16 cellular contexts compared by ENCODE assay signal in the genomic region with DNA sequence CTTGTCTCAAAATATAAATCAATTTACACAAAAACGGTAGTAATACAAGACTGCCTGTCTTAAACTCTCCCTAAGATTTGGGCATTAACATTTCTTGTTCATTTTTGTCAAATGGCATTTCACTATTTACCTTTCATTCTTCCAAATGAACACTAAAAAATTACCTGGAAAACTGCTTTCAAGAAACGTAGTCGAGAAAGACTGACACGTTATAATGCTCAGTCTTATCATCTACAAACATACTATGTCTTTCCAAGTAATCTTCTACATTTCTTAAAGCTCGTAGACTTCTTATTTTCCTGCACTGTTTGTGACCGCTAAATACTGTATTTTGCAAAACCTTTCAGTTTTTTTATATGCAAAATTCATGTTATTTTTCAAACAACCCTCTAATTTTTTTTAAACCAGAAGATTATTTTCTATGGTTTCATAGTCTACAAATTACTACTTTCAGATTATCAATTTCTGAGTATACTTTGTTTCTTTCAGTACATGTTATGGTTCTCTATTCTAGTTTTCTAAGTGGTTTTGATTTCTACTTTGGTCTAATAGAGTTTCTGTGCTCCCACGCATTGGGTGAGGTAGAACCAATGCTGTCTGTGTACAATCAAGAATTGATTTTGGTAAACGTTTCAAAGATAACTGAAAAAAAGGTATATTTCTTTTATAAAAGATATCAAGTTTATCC.
A peak's percentile ranks its signal among the peaks of the same experiment; 100 is the strongest.
DNase-seq lines count a peak whose midpoint lies in the region; ATAC-seq and TF ChIP-seq lines count a peak whose summit lies in the region.
"Had no signal": no experiment of that assay in that cellular context is flagged by ENCODE, and none has a peak within 500 bp of the region (broad histone marks: within the 10 kb centered on the region; RNA-seq: fewer than 3 reads in every experiment).

No MANE protein-coding gene starts in this region.

- H3K4me3 Mint-ChIP-seq in activated CD4-positive, alpha-beta memory T cell treated with anti-CD3 and anti-CD28 coated beads, Interleukin-2, amount 10 ng/mL, durations not matched to agents 7 days and 5 days: no peak overlapping the region
- H3K4me3 Mint-ChIP-seq: H9; stimulated activated naive B cell treated with anti-CD40 and anti-IgM and Interleukin-4, amounts not matched to agents 10 μg/mL and 1 μg/mL and 100 μg/mL, for 72 hours had no signal

- CTCF ChIA-PET in activated CD4-positive, alpha-beta memory T cell treated with anti-CD3 and anti-CD28 coated beads, Interleukin-2, amount 10 ng/mL, durations not matched to agents 7 days and 5 days (lab: Charles Lee): no interaction called here

- H3K27me3 ChIP-seq in osteoblast (ENCODE audit: insufficient read depth, low read length): no peaks in the 10 kb centered on the region
- H3K27me3 ChIP-seq: BLaER1 treated with 17β-estradiol and CSF1 and Interleukin-3, amounts not matched to agents 10 nM and 100 nM; Peyer's patch had no signal

- H3K4me1 ChIP-seq in osteoblast (ENCODE audit: insufficient read depth, low read length): no peaks in the 10 kb centered on the region
- H3K4me1 ChIP-seq: Peyer's patch had no signal

- H2AFZ ChIP-seq in osteoblast (ENCODE audit: low read length): no peak overlapping the region

- H4K20me1 ChIP-seq in osteoblast (ENCODE audit: insufficient read depth, low read length): no peaks in the 10 kb centered on the region
- H4K20me1 ChIP-seq: BLaER1 treated with 17β-estradiol and CSF1 and Interleukin-3, amounts not matched to agents 10 nM and 100 nM had no signal

- H3K27ac ChIP-seq in osteoblast (ENCODE audit: low read depth, low read length): no peak overlapping the region
- H3K27ac ChIP-seq: BLaER1 treated with 17β-estradiol and CSF1 and Interleukin-3, amounts not matched to agents 10 nM and 100 nM; KMS-11; Peyer's patch had no signal

- H3K79me2 ChIP-seq in osteoblast (ENCODE audit: insufficient read depth, low read length): no peaks in the 10 kb centered on the region

- no peaks in the 10 kb centered on the region for H3K36me3 Mint-ChIP-seq in activated CD4-positive, alpha-beta memory T cell treated with anti-CD3 and anti-CD28 coated beads, Interleukin-2, amount 10 ng/mL, durations not matched to agents 7 days and 5 days (ENCODE audit: low read depth)

- POLR2A ChIA-PET in activated CD4-positive, alpha-beta memory T cell treated with anti-CD3 and anti-CD28 coated beads, Interleukin-2, amount 10 ng/mL, durations not matched to agents 7 days and 5 days (lab: Charles Lee): no interaction called here

- H3K4me2 ChIP-seq in osteoblast (ENCODE audit: insufficient read depth, low read length): peak overlapping the region; percentile 7
- H3K4me2 ChIP-seq: BLaER1 treated with 17β-estradiol and CSF1 and Interleukin-3, amounts not matched to agents 10 nM and 100 nM; KMS-11 had no signal

- H3K4me1 Mint-ChIP-seq in activated CD4-positive, alpha-beta memory T cell treated with anti-CD3 and anti-CD28 coated beads, Interleukin-2, amount 10 ng/mL, durations not matched to agents 7 days and 5 days: no peaks in the 10 kb centered on the region
- H3K4me1 Mint-ChIP-seq: H9 had no signal

- DNase-seq in osteoblast (ENCODE audit: insufficient read length, low spot score, missing footprints): no peak
- DNase-seq in activated T-cell treated with anti-CD3 and anti-CD28 coated beads, Interleukin-2, amount 50 U/mL, for 1 hour: no peak
- DNase-seq in activated CD4-positive, alpha-beta memory T cell treated with anti-CD3 and anti-CD28 coated beads, Interleukin-2, amount 10 ng/mL, durations not matched to agents 7 days and 5 days: no peak
- DNase-seq: cerebellar nuclear complex; H9; NCI-H1694; NCI-H524 treated with DMSO at 0.1 percent for 48 hours; Peyer's patch; stimulated activated naive B cell treated with anti-CD40 and anti-IgM and Interleukin-4, amounts not matched to agents 10 μg/mL and 1 μg/mL and 100 μg/mL, for 72 hours had no signal

- ATAC-seq in GM18909 (IDR thresholded peaks at IDR 0.05; ENCODE audit: poor library complexity, unreplicated experiment) (peak; percentile 92), GM21576 (IDR thresholded peaks at IDR 0.05; ENCODE audit: unreplicated experiment) (peak; percentile 92), HG03342 (IDR thresholded peaks at IDR 0.05; ENCODE audit: unreplicated experiment) (peak; percentile 72), GM21825 (IDR thresholded peaks at IDR 0.05; ENCODE audit: unreplicated experiment) (no peak)
- ATAC-seq: activated CD4-positive, CD25-positive, alpha-beta regulatory T cell treated with anti-CD3 and anti-CD28 coated beads, Interleukin-2, amount 50 U/mL, for 24 hours; stimulated activated naive B cell treated with anti-CD40 and anti-IgM and Interleukin-4, amounts not matched to agents 10 μg/mL and 1 μg/mL and 100 μg/mL, for 72 hours had no signal

- H3K4me3 ChIP-seq in osteoblast (ENCODE audit: insufficient read depth, low read length): no peak overlapping the region
- H3K4me3 ChIP-seq: BLaER1 treated with 17β-estradiol and CSF1 and Interleukin-3, amounts not matched to agents 10 nM and 100 nM; Peyer's patch had no signal

- TF ChIP-seq CTCF in osteoblast (IDR thresholded peaks at IDR 0.05; ENCODE audit: extremely low read depth, low read depth, low read length): no peak

- no peaks in the 10 kb centered on the region for H3K9me3 Mint-ChIP-seq in activated CD4-positive, alpha-beta memory T cell treated with anti-CD3 and anti-CD28 coated beads, Interleukin-2, amount 10 ng/mL, durations not matched to agents 7 days and 5 days
- H3K9me3 Mint-ChIP-seq: H9 had no signal

- no peaks in the 10 kb centered on the region for H3K27me3 Mint-ChIP-seq in activated CD4-positive, alpha-beta memory T cell treated with anti-CD3 and anti-CD28 coated beads, Interleukin-2, amount 10 ng/mL, durations not matched to agents 7 days and 5 days
- H3K27me3 Mint-ChIP-seq: stimulated activated naive B cell treated with anti-CD40 and anti-IgM and Interleukin-4, amounts not matched to agents 10 μg/mL and 1 μg/mL and 100 μg/mL, for 72 hours had no signal

- H3K36me3 ChIP-seq in osteoblast (ENCODE audit: insufficient read depth, low read length): no peaks in the 10 kb centered on the region
- H3K36me3 ChIP-seq: BLaER1 treated with 17β-estradiol and CSF1 and Interleukin-3, amounts not matched to agents 10 nM and 100 nM; Peyer's patch had no signal

- H3K9me3 ChIP-seq in osteoblast (ENCODE audit: low read depth, low read length): no peaks in the 10 kb centered on the region
- H3K9me3 ChIP-seq: BLaER1 treated with 17β-estradiol and CSF1 and Interleukin-3, amounts not matched to agents 10 nM and 100 nM; Peyer's patch had no signal

- no peak overlapping the region for H3K27ac Mint-ChIP-seq in activated CD4-positive, alpha-beta memory T cell treated with anti-CD3 and anti-CD28 coated beads, Interleukin-2, amount 10 ng/mL, durations not matched to agents 7 days and 5 days
- H3K27ac Mint-ChIP-seq: H9; stimulated activated naive B cell treated with anti-CD40 and anti-IgM and Interleukin-4, amounts not matched to agents 10 μg/mL and 1 μg/mL and 100 μg/mL, for 72 hours had no signal
